In the genomic region with DNA sequence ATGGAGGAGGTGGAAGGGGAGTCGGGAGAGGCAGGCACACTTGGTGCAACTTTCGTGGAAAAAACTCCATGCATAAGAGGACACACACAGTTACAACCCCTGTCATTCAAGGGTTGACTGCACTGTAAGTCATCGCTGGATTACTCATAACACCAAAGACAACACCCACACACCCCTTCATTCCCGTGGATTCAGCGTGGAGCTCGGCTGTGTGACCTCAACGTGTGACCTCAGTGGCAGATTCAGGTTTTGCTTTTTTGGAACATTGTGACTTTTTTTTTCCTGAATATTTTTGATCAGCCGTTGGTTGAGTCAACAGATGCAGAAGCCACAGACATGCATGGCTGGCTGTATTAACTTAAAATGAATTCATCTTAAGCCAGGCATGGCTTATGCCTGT, we compare ENCODE assay signal across 17 cellular contexts. TPM values are rescaled to one million over a fixed set of nuclear protein-coding genes. Genes with fewer than 3 reads are reported as not detected.
A peak's percentile ranks its signal among the peaks of the same experiment; 100 is the strongest.
DNase-seq lines count a peak whose midpoint lies in the region; FAIRE-seq and TF ChIP-seq lines count a peak whose summit lies in the region.
"Had no signal": no experiment of that assay in that cellular context is flagged by ENCODE, and none has a peak within 500 bp of the region (broad histone marks: within the 10 kb centered on the region; RNA-seq: fewer than 3 reads in every experiment).

No MANE protein-coding gene starts in this region.

- peaks cover 7% of the 10 kb centered on the region for H3K4me1 Mint-ChIP-seq in activated T-helper 2 cell treated with anti-CD3 and anti-CD28 coated beads, Interferon-gamma antibody, Interleukin-2, Interleukin-4, amounts not matched to agents 10 μg/mL and 5 μg/mL and 100 μg/mL, durations not matched to agents 14 hours and 24 hours and 36 hours (ENCODE audit: low read depth)
- H3K4me1 Mint-ChIP-seq: memory B cell had no signal

- H3K9me3 Mint-ChIP-seq in activated T-helper 2 cell treated with anti-CD3 and anti-CD28 coated beads, Interferon-gamma antibody, Interleukin-2, Interleukin-4, amounts not matched to agents 10 μg/mL and 5 μg/mL and 100 μg/mL, durations not matched to agents 14 hours and 24 hours and 36 hours, result peaks cover 50% of the 10 kb centered on the region

- H3K36me3 Mint-ChIP-seq in activated T-helper 2 cell treated with anti-CD3 and anti-CD28 coated beads, Interferon-gamma antibody, Interleukin-2, Interleukin-4, amounts not matched to agents 10 μg/mL and 5 μg/mL and 100 μg/mL, durations not matched to agents 14 hours and 24 hours and 36 hours (ENCODE audit: low read depth), result no peaks in the 10 kb centered on the region

- no peak overlapping the region for H3K27ac ChIP-seq in brain microvascular endothelial cell
- H3K27ac ChIP-seq: sigmoid colon, stomach, VCaP had no signal

- H3K36me3 ChIP-seq in brain microvascular endothelial cell (replicated peaks), result no peaks in the 10 kb centered on the region
- H3K36me3 ChIP-seq: sigmoid colon, stomach had no signal

- H3K4me3 ChIP-seq in brain microvascular endothelial cell (ENCODE audit: low read depth, low read length), result no peak overlapping the region
- H3K4me3 ChIP-seq: sigmoid colon, stomach had no signal

- intact Hi-C loops in posterior vena cava (cut with DNase I), result no loop called here
- intact Hi-C loops in activated T-helper 2 cell treated with anti-CD3 and anti-CD28 coated beads, Interferon-gamma antibody, Interleukin-2, Interleukin-4, amounts not matched to agents 10 μg/mL and 5 μg/mL and 100 μg/mL, durations not matched to agents 14 hours and 24 hours and 36 hours (cut with micrococcal nuclease), result no loop called here

- H3K27me3 ChIP-seq in brain microvascular endothelial cell (replicated peaks), result no peaks in the 10 kb centered on the region

- peak; percentile 77 for FAIRE-seq in HTR-8/SVneo (lab: Jason Lieb, UNC)

- in situ Hi-C loops in brain microvascular endothelial cell (cut with HindIII; ENCODE audit: low pct_ligation_motif_present, low sequenced_read_pairs), result no loop called here

- no peak overlapping the region for H3K27ac Mint-ChIP-seq in activated T-helper 2 cell treated with anti-CD3 and anti-CD28 coated beads, Interferon-gamma antibody, Interleukin-2, Interleukin-4, amounts not matched to agents 10 μg/mL and 5 μg/mL and 100 μg/mL, durations not matched to agents 14 hours and 24 hours and 36 hours
- H3K27ac Mint-ChIP-seq: memory B cell had no signal

- TF ChIP-seq CTCF in brain microvascular endothelial cell (IDR thresholded peaks at IDR 0.05; ENCODE audit: low read depth, low read length, missing control alignments), result no peak

- no peak overlapping the region for H3K4me3 Mint-ChIP-seq in activated T-helper 2 cell treated with anti-CD3 and anti-CD28 coated beads, Interferon-gamma antibody, Interleukin-2, Interleukin-4, amounts not matched to agents 10 μg/mL and 5 μg/mL and 100 μg/mL, durations not matched to agents 14 hours and 24 hours and 36 hours (ENCODE audit: low read depth)
- H3K4me3 Mint-ChIP-seq: memory B cell had no signal

- peaks cover 2% of the 10 kb centered on the region for H3K27me3 Mint-ChIP-seq in activated T-helper 2 cell treated with anti-CD3 and anti-CD28 coated beads, Interferon-gamma antibody, Interleukin-2, Interleukin-4, amounts not matched to agents 10 μg/mL and 5 μg/mL and 100 μg/mL, durations not matched to agents 14 hours and 24 hours and 36 hours (ENCODE audit: low read depth)

- DNase-seq in activated T-cell treated with anti-CD3 and anti-CD28 coated beads for 48 hours (ENCODE audit: low read depth) (peak; percentile 28), HTR-8/SVneo (ENCODE audit: insufficient read length, low spot score) (no peak), brain microvascular endothelial cell (peak; percentile 41), posterior vena cava (ENCODE audit: low spot score) (peak; percentile 31), amniotic stem cell (lab: John Stamatoyannopoulos, UW) (no peak), DMS53 treated with DMSO at 0.1 percent for 48 hours (lab: John Stamatoyannopoulos, UW; ENCODE audit: unreplicated experiment) (no peak)
- no peak for DNase-seq in activated T-cell treated with anti-CD3 and anti-CD28 coated beads, Interleukin-2, amount 50 U/mL, for 1 hour
- DNase-seq in activated T-helper 2 cell treated with anti-CD3 and anti-CD28 coated beads, Interferon-gamma antibody, Interleukin-2, Interleukin-4, amounts not matched to agents 10 μg/mL and 5 μg/mL and 100 μg/mL, durations not matched to agents 14 hours and 24 hours and 36 hours (ENCODE audit: low spot score), result no peak
- DNase-seq: aorta, dermis blood vessel endothelial cell, DMS 273 treated with DMSO at 0.1 percent for 48 hours, NCI-H1105, NCI-H2227 treated with DMSO at 0.1 percent for 48 hours, sigmoid colon, stomach had no signal

RNA-seq across cellular contexts. Expression of gene MUC5AC, which starts 19.7 kb away (rescaled TPM):
- not detected for total RNA-seq in posterior vena cava
- total RNA-seq in activated T-helper 2 cell treated with anti-CD3 and anti-CD28 coated beads, Interferon-gamma antibody, Interleukin-2, Interleukin-4, amounts not matched to agents 10 μg/mL and 5 μg/mL and 100 μg/mL, durations not matched to agents 14 hours and 24 hours and 36 hours, result not detected in 2 replicates
- total RNA-seq: aorta, dermis blood vessel endothelial cell had no signal

Comparison
In these comparisons a context has a peak if more than half of its experiments do, and no peak if none do; other contexts are left out.
1. DNase-seq: peak in activated T-cell treated with anti-CD3 and anti-CD28 coated beads for 48 hours (single experiment), brain microvascular endothelial cell (single experiment) and posterior vena cava (single experiment); none in activated T-cell treated with anti-CD3 and anti-CD28 coated beads, Interleukin-2, amount 50 U/mL, for 1 hour (single experiment), HTR-8/SVneo (single experiment), amniotic stem cell (single experiment), DMS53 treated with DMSO at 0.1 percent for 48 hours (single experiment) and activated T-helper 2 cell treated with anti-CD3 and anti-CD28 coated beads, Interferon-gamma antibody, Interleukin-2, Interleukin-4, amounts not matched to agents 10 μg/mL and 5 μg/mL and 100 μg/mL, durations not matched to agents 14 hours and 24 hours and 36 hours (single experiment).